1 cellular context compared by ENCODE assay signal in genomic region chr14:104639889-104640548, GRCh38.
TF ChIP-seq lines count a peak whose summit lies in the region.

No MANE protein-coding gene starts in this region.

TF ChIP-seq in GM23338, 12 proteins besides CTCF, POLR2A, EP300 and RAD21:
- TF ChIP-seq JUNB (IDR thresholded peaks at IDR 0.05; ENCODE audit: unreplicated experiment) (no peak), ZNF462 (CRISPR knock-in tag; IDR thresholded peaks at IDR 0.05) (no peak)
